In genomic region chr4:73222466-73223257, GRCh38 we compare ENCODE assay signal across 1 cellular context.
TF ChIP-seq lines count a peak whose summit lies in the region.

No MANE protein-coding gene starts in this region.

TF ChIP-seq in K562, 482 proteins besides CTCF, POLR2A, EP300 and RAD21 (continued from another document and continues in another):
- no peak; a peak in 1 of 6 replicates for TF ChIP-seq ZBTB11 (CRISPR knock-in tag; IDR thresholded peaks at IDR 0.05)
- no peak for TF ChIP-seq CLOCK (CRISPR knock-in tag; IDR thresholded peaks at IDR 0.05; ENCODE audit: borderline replicate concordance)
- TF ChIP-seq HBP1 (CRISPR knock-in tag; IDR thresholded peaks at IDR 0.05), result no peak
- TF ChIP-seq TARDBP (IDR thresholded peaks at IDR 0.05), result no peak
- TF ChIP-seq MYBL2 (IDR thresholded peaks at IDR 0.05; ENCODE audit: low read depth), result no peak; the same call in 1 of the 2 replicates
- TF ChIP-seq MYBL2 (CRISPR knock-in tag; IDR thresholded peaks at IDR 0.05; ENCODE audit: borderline replicate concordance), result no peak
- no peak for TF ChIP-seq COPS2 (conservative IDR thresholded peaks at IDR 0.05)
- peak; percentile 85 for TF ChIP-seq OTX1 (CRISPR knock-in tag; IDR thresholded peaks at IDR 0.05)
- peak; percentile 52; the same call in 1 of the 2 replicates for TF ChIP-seq RNF2 (IDR thresholded peaks at IDR 0.05)
- no peak for TF ChIP-seq ZNF140 (CRISPR knock-in tag; IDR thresholded peaks at IDR 0.05)
- TF ChIP-seq SIN3A (IDR thresholded peaks at IDR 0.05; ENCODE audit: borderline replicate concordance in 2 of 2, control insufficient read depth in 1 of 2, low read depth in 2 of 2, low read length in 2 of 2), result peak in 1 of 2 experiments; percentile 69; a peak in 1 of 4 replicates
- TF ChIP-seq NR2C1 (IDR thresholded peaks at IDR 0.05), result no peak
- TF ChIP-seq NR2C1 (tag; IDR thresholded peaks at IDR 0.05), result no peak
- TF ChIP-seq PRMT5 (CRISPR knock-in tag; IDR thresholded peaks at IDR 0.05), result no peak
- peak; percentile 92 for TF ChIP-seq FOXM1 (IDR thresholded peaks at IDR 0.05; ENCODE audit: low read depth)
- no peak for TF ChIP-seq FOXM1 (CRISPR knock-in tag; IDR thresholded peaks at IDR 0.05; ENCODE audit: low read depth)
- peak; percentile 99 for TF ChIP-seq ATF7 (IDR thresholded peaks at IDR 0.05)
- no peak for TF ChIP-seq HIVEP1 (CRISPR knock-in tag; IDR thresholded peaks at IDR 0.05)
- 0 out of 4 replicates have a peak, but pooled peaks of 1 of the 2 experiments have one; percentile 61 for TF ChIP-seq ZMIZ1 (IDR thresholded peaks at IDR 0.05; ENCODE audit: low read depth in 2 of 2, low read length in 2 of 2)
- TF ChIP-seq E2F3 (CRISPR knock-in tag; IDR thresholded peaks at IDR 0.05), result no peak
- TF ChIP-seq SUPT5H (IDR thresholded peaks at IDR 0.05), result peak; percentile 95
- TF ChIP-seq HNRNPH1 (optimal IDR thresholded peaks at IDR 0.05; ENCODE audit: low read depth, low read length), result no peak
- peak; percentile 91 for TF ChIP-seq EP400 (IDR thresholded peaks at IDR 0.05)
- peak; percentile 16; the same call in 1 of the 2 replicates for TF ChIP-seq RAD51 (IDR thresholded peaks at IDR 0.05; ENCODE audit: borderline replicate concordance, low read depth)
- no peak for TF ChIP-seq CBFA2T2 (conservative IDR thresholded peaks at IDR 0.05)
- TF ChIP-seq HMBOX1 (IDR thresholded peaks at IDR 0.05), result peak; percentile 73; the same call in 1 of the 2 replicates
- TF ChIP-seq IRF9 (tag; IDR thresholded peaks at IDR 0.05), result no peak
- TF ChIP-seq GTF2A2 (tag; IDR thresholded peaks at IDR 0.05), result no peak
- TF ChIP-seq ZNF347 (CRISPR knock-in tag; IDR thresholded peaks at IDR 0.05; ENCODE audit: low read depth), result no peak
- TF ChIP-seq SAP30 (IDR thresholded peaks at IDR 0.05; ENCODE audit: borderline replicate concordance, insufficient read depth, low read depth, low read length, poor library complexity, severe bottlenecking), result no peak
- no peak for TF ChIP-seq WHSC1 (IDR thresholded peaks at IDR 0.05; ENCODE audit: low read length)
- 0 out of 2 replicates have a peak, but pooled peaks have one; percentile 9 for TF ChIP-seq EHMT2 (IDR thresholded peaks at IDR 0.05)
- no peak for TF ChIP-seq ZBTB7A (IDR thresholded peaks at IDR 0.05; ENCODE audit: borderline replicate concordance, control insufficient read depth, low read depth, low read length)
- TF ChIP-seq HNRNPLL (IDR thresholded peaks at IDR 0.05; ENCODE audit: low read depth, low read length, poor library complexity, severe bottlenecking), result no peak
- TF ChIP-seq CBFA2T3 (IDR thresholded peaks at IDR 0.05), result peak; percentile 35
- TF ChIP-seq MLLT1 (IDR thresholded peaks at IDR 0.05), result peak; percentile 72 to 85; a peak in 3 of 4 replicates
- peak; percentile 26; the same call in 1 of the 2 replicates for TF ChIP-seq SMAD3 (CRISPR knock-in tag; conservative IDR thresholded peaks at IDR 0.05)
- no peak for TF ChIP-seq SPI1 (IDR thresholded peaks at IDR 0.05; ENCODE audit: borderline replicate concordance, low read depth, low read length)
- TF ChIP-seq ZZZ3 (IDR thresholded peaks at IDR 0.05), result no peak
- TF ChIP-seq SMAD1 (IDR thresholded peaks at IDR 0.05; ENCODE audit: low read depth, low read length, partially characterized antibody), result peak; percentile 81
- peak; percentile 97 for TF ChIP-seq NFRKB (IDR thresholded peaks at IDR 0.05; ENCODE audit: low read depth)
- TF ChIP-seq MAZ (CRISPR knock-in tag; conservative IDR thresholded peaks at IDR 0.05 in 1 of 2, IDR thresholded peaks at IDR 0.05 in 1 of 2), result peak in 1 of 2 experiments; percentile 52; a peak in 1 of 4 replicates
- no peak for TF ChIP-seq ELF2 (CRISPR knock-in tag; IDR thresholded peaks at IDR 0.05)
- no peak for TF ChIP-seq MYNN (IDR thresholded peaks at IDR 0.05)
- TF ChIP-seq MYNN (CRISPR knock-in tag; IDR thresholded peaks at IDR 0.05), result no peak
- no peak; the same call in 1 of the 2 replicates for TF ChIP-seq SMARCC2 (IDR thresholded peaks at IDR 0.05; ENCODE audit: low read depth)
- no peak for TF ChIP-seq BRF2 (IDR thresholded peaks at IDR 0.05; ENCODE audit: borderline replicate concordance, insufficient read depth, insufficient read length)
- no peak for TF ChIP-seq SRSF9 (IDR thresholded peaks at IDR 0.05; ENCODE audit: borderline replicate concordance, low read depth, low read length)
- no peak for TF ChIP-seq IFI16 (CRISPR knock-in tag; IDR thresholded peaks at IDR 0.05)
- TF ChIP-seq ARNT (IDR thresholded peaks at IDR 0.05), result peak; percentile 19 to 66; a peak in 1 of 4 replicates
